ENCODE assay signal across 20 cellular contexts in genomic region chr5:178304016-178304415, GRCh38.
DNase-seq lines count a peak whose midpoint lies in the region; ATAC-seq and TF ChIP-seq lines count a peak whose summit lies in the region.
"Had no signal": no experiment of that assay in that cellular context is flagged by ENCODE, and none has a peak within 500 bp of the region (broad histone marks: within the 10 kb centered on the region; RNA-seq: fewer than 3 reads in every experiment).

No MANE protein-coding gene starts in this region.

- H3K4me1 ChIP-seq in RWPE2 (ENCODE audit: insufficient read depth, poor library complexity, severe bottlenecking) (no peaks in the 10 kb centered on the region), lower lobe of right lung (no peaks in the 10 kb centered on the region), thyroid gland (peaks cover 35 to 54% of the 10 kb centered on the region in 2 donors)
- H3K4me1 ChIP-seq: HAP-1 had no signal

- CTCF ChIA-PET in activated naive CD4-positive, alpha-beta T cell treated with anti-CD3 and anti-CD28 coated beads, Interleukin-2, amount 10 ng/mL, durations not matched to agents 7 days and 5 days (lab: Charles Lee): no interaction called here

- H3K27ac ChIP-seq in RWPE2 (ENCODE audit: poor library complexity, severe bottlenecking): no peak overlapping the region
- H3K27ac ChIP-seq in lower lobe of right lung: no peak overlapping the region
- H3K27ac ChIP-seq in thyroid gland: peak overlapping the region in 2 of 3 donors; percentile 73 to 84
- H3K27ac ChIP-seq: HL-60 had no signal

- H3K27me3 Mint-ChIP-seq in activated naive CD4-positive, alpha-beta T cell treated with anti-CD3 and anti-CD28 coated beads, Interleukin-2, amount 10 ng/mL, durations not matched to agents 7 days and 5 days: peaks cover 23% of the 10 kb centered on the region
- H3K27me3 Mint-ChIP-seq in activated T-helper 17 cell treated with anti-CD3 and anti-CD28 coated beads, Interleukin-2, amount 50 U/mL, for 72 hours: peaks cover 23% of the 10 kb centered on the region

- H3K4me1 Mint-ChIP-seq in activated naive CD4-positive, alpha-beta T cell treated with anti-CD3 and anti-CD28 coated beads, Interleukin-2, amount 10 ng/mL, durations not matched to agents 7 days and 5 days: no peaks in the 10 kb centered on the region
- H3K4me1 Mint-ChIP-seq in activated T-helper 17 cell treated with anti-CD3 and anti-CD28 coated beads, Interleukin-2, amount 50 U/mL, for 72 hours: no peaks in the 10 kb centered on the region

- no peak for TF ChIP-seq CTCF in RWPE2 (IDR thresholded peaks at IDR 0.05; ENCODE audit: poor library complexity, severe bottlenecking)
- TF ChIP-seq CTCF in lower lobe of right lung (IDR thresholded peaks at IDR 0.05): no peak
- TF ChIP-seq CTCF in thyroid gland (IDR thresholded peaks at IDR 0.05): no peak

- intact Hi-C loops in lower lobe of right lung (cut with DNase I): no loop called here
- intact Hi-C loops in thyroid gland (cut with DNase I): no loop called here

- H3K36me3 Mint-ChIP-seq in activated naive CD4-positive, alpha-beta T cell treated with anti-CD3 and anti-CD28 coated beads, Interleukin-2, amount 10 ng/mL, durations not matched to agents 7 days and 5 days: no peaks in the 10 kb centered on the region
- H3K36me3 Mint-ChIP-seq in activated naive CD4-positive, alpha-beta T cell treated with anti-CD3 and anti-CD28 coated beads, Interleukin-2, amount 50 U/mL, for 72 hours: no peaks in the 10 kb centered on the region
- no peaks in the 10 kb centered on the region for H3K36me3 Mint-ChIP-seq in activated T-helper 17 cell treated with anti-CD3 and anti-CD28 coated beads, Interleukin-2, amount 50 U/mL, for 72 hours (ENCODE audit: low read depth)

- H3K27ac Mint-ChIP-seq in activated naive CD4-positive, alpha-beta T cell treated with anti-CD3 and anti-CD28 coated beads, Interleukin-2, amount 10 ng/mL, durations not matched to agents 7 days and 5 days: no peak overlapping the region
- H3K27ac Mint-ChIP-seq in activated naive CD4-positive, alpha-beta T cell treated with anti-CD3 and anti-CD28 coated beads, Interleukin-2, amount 50 U/mL, for 72 hours: no peak overlapping the region
- H3K27ac Mint-ChIP-seq in activated T-helper 17 cell treated with anti-CD3 and anti-CD28 coated beads, Interleukin-2, amount 50 U/mL, for 72 hours: no peak overlapping the region

- no peaks in the 10 kb centered on the region for H3K27me3 ChIP-seq in RWPE2 (ENCODE audit: insufficient read depth, poor library complexity, severe bottlenecking)
- H3K27me3 ChIP-seq in lower lobe of right lung (ENCODE audit: low read depth): no peaks in the 10 kb centered on the region
- no peaks in the 10 kb centered on the region for H3K27me3 ChIP-seq in thyroid gland

- no peaks in the 10 kb centered on the region for H3K36me3 ChIP-seq in RWPE2 (ENCODE audit: low read depth)
- H3K36me3 ChIP-seq in lower lobe of right lung: no peaks in the 10 kb centered on the region
- no peaks in the 10 kb centered on the region for H3K36me3 ChIP-seq in thyroid gland
- H3K36me3 ChIP-seq: HAP-1 had no signal

- H3K4me3 Mint-ChIP-seq in activated naive CD4-positive, alpha-beta T cell treated with anti-CD3 and anti-CD28 coated beads, Interleukin-2, amount 10 ng/mL, durations not matched to agents 7 days and 5 days: no peak overlapping the region
- no peak overlapping the region for H3K4me3 Mint-ChIP-seq in activated T-helper 17 cell treated with anti-CD3 and anti-CD28 coated beads, Interleukin-2, amount 50 U/mL, for 72 hours

- H3K9me3 ChIP-seq in RWPE2 (ENCODE audit: severe bottlenecking) (no peaks in the 10 kb centered on the region), lower lobe of right lung (no peaks in the 10 kb centered on the region), thyroid gland (no peaks in the 10 kb centered on the region)
- H3K9me3 ChIP-seq: HAP-1 had no signal

- peak; percentile 6 for DNase-seq in activated naive CD4-positive, alpha-beta T cell treated with anti-CD3 and anti-CD28 coated beads, Interleukin-2, amount 10 ng/mL, durations not matched to agents 7 days and 5 days
- no peak for DNase-seq in activated naive CD4-positive, alpha-beta T cell treated with anti-CD3 and anti-CD28 coated beads, Interleukin-2, amount 50 U/mL, for 72 hours (ENCODE audit: low spot score in 2 of 2)
- DNase-seq in RWPE2 (ENCODE audit: low spot score): peak; percentile 55
- peak; percentile 19 for DNase-seq in lower lobe of right lung
- peak in 1 of 2 donors; percentile 2 for DNase-seq in thyroid gland
- no peak for DNase-seq in middle frontal gyrus (ENCODE audit: extremely low spot score, low spot score)
- DNase-seq in stimulated activated CD8-positive, alpha-beta memory T cell treated with anti-CD3 and anti-CD28 coated beads, Interleukin-4, amount 100 ng/mL, for 48 hours: no peak
- DNase-seq: 8988T, DMS79 treated with DMSO at 0.1 percent for 48 hours, IMR-90, NCI-H1417, NCI-H187, NCI-H2107, NCI-H2227 treated with DMSO at 0.1 percent for 48 hours, NCI-H510A treated with DMSO at 0.1 percent for 48 hours, NCI-H82, OCI-M1 had no signal

- no peaks in the 10 kb centered on the region for H3K9me3 Mint-ChIP-seq in activated naive CD4-positive, alpha-beta T cell treated with anti-CD3 and anti-CD28 coated beads, Interleukin-2, amount 10 ng/mL, durations not matched to agents 7 days and 5 days
- no peaks in the 10 kb centered on the region for H3K9me3 Mint-ChIP-seq in activated naive CD4-positive, alpha-beta T cell treated with anti-CD3 and anti-CD28 coated beads, Interleukin-2, amount 50 U/mL, for 72 hours
- peaks cover 4% of the 10 kb centered on the region for H3K9me3 Mint-ChIP-seq in activated T-helper 17 cell treated with anti-CD3 and anti-CD28 coated beads, Interleukin-2, amount 50 U/mL, for 72 hours

- no peak overlapping the region for H3K4me3 ChIP-seq in RWPE2 (ENCODE audit: severe bottlenecking)
- no peak overlapping the region for H3K4me3 ChIP-seq in lower lobe of right lung
- no peak overlapping the region for H3K4me3 ChIP-seq in thyroid gland (replicated peaks in 1 of 3)
- H3K4me3 ChIP-seq: HAP-1 had no signal

- TF ChIP-seq POLR2A in thyroid gland (IDR thresholded peaks at IDR 0.05): no peak

- 81 to 86% methylated on average over 12 of the region's 12 CpGs for WGBS in thyroid gland, 2 donors

- ATAC-seq in activated naive CD4-positive, alpha-beta T cell treated with anti-CD3 and anti-CD28 coated beads, Interleukin-2, amount 50 U/mL, for 72 hours: no peak
- no peak for ATAC-seq in RWPE2 (ENCODE audit: low read depth)
- no peak for ATAC-seq in lower lobe of right lung
- ATAC-seq in activated T-helper 17 cell treated with anti-CD3 and anti-CD28 coated beads, Interleukin-2, amount 50 U/mL, for 72 hours (replicated peaks): no peak

Comparison
In these comparisons a context has a peak if more than half of its experiments do, and no peak if none do; other contexts are left out.
1. DNase-seq: peak in activated naive CD4-positive, alpha-beta T cell treated with anti-CD3 and anti-CD28 coated beads, Interleukin-2, amount 10 ng/mL, durations not matched to agents 7 days and 5 days (single experiment), RWPE2 (single experiment) and lower lobe of right lung (single experiment); none in activated naive CD4-positive, alpha-beta T cell treated with anti-CD3 and anti-CD28 coated beads, Interleukin-2, amount 50 U/mL, for 72 hours (0 of 2), middle frontal gyrus (single experiment) and stimulated activated CD8-positive, alpha-beta memory T cell treated with anti-CD3 and anti-CD28 coated beads, Interleukin-4, amount 100 ng/mL, for 48 hours (single experiment).
2. H3K27ac ChIP-seq: peak in thyroid gland (2 of 3); none in RWPE2 (single experiment) and lower lobe of right lung (single experiment).